ENCODE assay signal across 9 cellular contexts in genomic region chr17:80761421-80761871, GRCh38.
DNase-seq lines count a peak whose midpoint lies in the region; ATAC-seq and TF ChIP-seq lines count a peak whose summit lies in the region.
"Had no signal": no experiment of that assay in that cellular context is flagged by ENCODE, and none has a peak within 500 bp of the region (broad histone marks: within the 10 kb centered on the region; RNA-seq: fewer than 3 reads in every experiment).

No MANE protein-coding gene starts in this region.

- no peaks in the 10 kb centered on the region for H3K27me3 Mint-ChIP-seq in stimulated activated memory B cell treated with anti-CD40 and anti-IgM and Interleukin-4, amounts not matched to agents 10 μg/mL and 1 μg/mL and 100 μg/mL, for 72 hours

- H3K4me3 Mint-ChIP-seq in stimulated activated memory B cell treated with anti-CD40 and anti-IgM and Interleukin-4, amounts not matched to agents 10 μg/mL and 1 μg/mL and 100 μg/mL, for 72 hours: no peak overlapping the region

- DNase-seq in NCI-H2196 treated with DMSO at 0.1 percent for 48 hours (lab: John Stamatoyannopoulos, UW; ENCODE audit: unreplicated experiment) (peak; percentile 18), NCI-H2196 (lab: John Stamatoyannopoulos, UW; ENCODE audit: unreplicated experiment) (no peak), foreskin fibroblast (peak; percentile 50 to 71), hippocampal formation (lab: John Stamatoyannopoulos, UW) (no peak), retina (no peak), NOMO-1 (lab: John Stamatoyannopoulos, UW; ENCODE audit: unreplicated experiment in 2 of 2) (no peak)
- peak; percentile 41 for DNase-seq in activated CD8-positive, alpha-beta memory T cell treated with anti-CD3 and anti-CD28 coated beads, Interleukin-2, amount 50 U/mL, for 1 hour (ENCODE audit: extremely low read depth)

- H3K27ac Mint-ChIP-seq in stimulated activated memory B cell treated with anti-CD40 and anti-IgM and Interleukin-4, amounts not matched to agents 10 μg/mL and 1 μg/mL and 100 μg/mL, for 72 hours: peak overlapping the region; percentile 33

- peaks cover 48% of the 10 kb centered on the region for H3K4me1 Mint-ChIP-seq in stimulated activated memory B cell treated with anti-CD40 and anti-IgM and Interleukin-4, amounts not matched to agents 10 μg/mL and 1 μg/mL and 100 μg/mL, for 72 hours

- H3K36me3 Mint-ChIP-seq in stimulated activated memory B cell treated with anti-CD40 and anti-IgM and Interleukin-4, amounts not matched to agents 10 μg/mL and 1 μg/mL and 100 μg/mL, for 72 hours: peaks cover 39% of the 10 kb centered on the region

- no peaks in the 10 kb centered on the region for H3K9me3 Mint-ChIP-seq in stimulated activated memory B cell treated with anti-CD40 and anti-IgM and Interleukin-4, amounts not matched to agents 10 μg/mL and 1 μg/mL and 100 μg/mL, for 72 hours

- H3K4me3 ChIP-seq in foreskin fibroblast (ENCODE audit: low read depth in 1 of 2, low read length in 2 of 2): no peak overlapping the region
- H3K4me3 ChIP-seq: BLaER1 had no signal

- ATAC-seq in stimulated activated memory B cell treated with anti-CD40 and anti-IgM and Interleukin-4, amounts not matched to agents 10 μg/mL and 1 μg/mL and 100 μg/mL, for 72 hours: peak; percentile 60

- no peak for TF ChIP-seq CTCF in foreskin fibroblast (IDR thresholded peaks at IDR 0.05; ENCODE audit: low read depth, low read length)

Comparison
In these comparisons a context has a peak if more than half of its experiments do, and no peak if none do; other contexts are left out.
1. DNase-seq: peak in NCI-H2196 treated with DMSO at 0.1 percent for 48 hours (single experiment), activated CD8-positive, alpha-beta memory T cell treated with anti-CD3 and anti-CD28 coated beads, Interleukin-2, amount 50 U/mL, for 1 hour (single experiment) and foreskin fibroblast (2 of 2); none in NCI-H2196 (single experiment), hippocampal formation (0 of 2), retina (single experiment) and NOMO-1 (0 of 2).